In the genomic region with DNA sequence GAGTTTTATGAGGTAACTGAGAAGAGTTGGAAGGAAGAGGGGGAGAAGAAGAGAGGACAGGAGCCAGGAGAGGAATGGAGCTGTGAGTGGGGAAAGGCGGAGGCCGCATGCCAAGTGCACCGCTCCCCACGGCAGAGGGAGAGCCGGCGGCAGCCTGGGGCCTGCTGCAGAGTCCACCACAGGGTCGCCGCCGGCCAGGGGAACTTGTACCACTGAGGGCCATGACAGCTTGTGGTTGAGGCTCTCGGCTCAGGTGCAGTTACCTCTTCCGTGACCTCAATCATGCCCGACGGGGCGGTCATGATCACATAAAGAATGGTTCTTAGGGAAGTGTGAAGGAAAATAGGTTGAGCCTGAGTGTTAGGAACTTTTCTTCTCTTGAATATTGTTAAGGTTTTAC, we compare ENCODE assay signal across 28 cellular contexts.
"Had no signal": no experiment of that assay in that cellular context is flagged by ENCODE, and none has a peak within 500 bp of the region (broad histone marks: within the 10 kb centered on the region; RNA-seq: fewer than 3 reads in every experiment).

No MANE protein-coding gene starts in this region.

- H3K27ac ChIP-seq: heart right ventricle, hepatocyte, lower lobe of right lung, pancreas, psoas muscle, spleen, suprapubic skin, thoracic aorta, tibial artery, upper lobe of right lung, uterus had no signal

- DNase-seq: glutamatergic neuron; heart right ventricle; islet precursor cell; kidney glomerular epithelial cell; left cardiac atrium; lower lobe of right lung; mammary epithelial cell; mesenchymal stem cell; naive B cell; natural killer cell; nucleus accumbens; pancreas; psoas muscle; small intestine; spleen; stimulated activated CD4-positive, alpha-beta T cell treated with anti-CD3 and anti-CD28 coated beads, Interleukin-4, amount 100 ng/mL, for 24 hours; stimulated activated naive CD4-positive, alpha-beta T cell; tibial artery; trophoblast cell; upper lobe of right lung; uterus had no signal

- H3K4me1 Mint-ChIP-seq: stimulated activated effector memory CD8-positive, alpha-beta T cell treated with anti-CD3 and anti-CD28 coated beads, Interleukin-12 subunit alpha, Interleukin-12 subunit beta, amount 100 ng/mL, for 72 hours had no signal

- ATAC-seq: heart right ventricle; left cardiac atrium; left lobe of liver; lower lobe of right lung; natural killer cell; pancreas; psoas muscle; sciatic nerve; stimulated activated effector memory CD8-positive, alpha-beta T cell treated with anti-CD3 and anti-CD28 coated beads, Interleukin-12 subunit alpha, Interleukin-12 subunit beta, amount 100 ng/mL, for 72 hours; upper lobe of right lung had no signal

- H3K9me3 ChIP-seq: pancreas, psoas muscle, suprapubic skin, thoracic aorta, tibial artery, upper lobe of right lung, uterus had no signal

- H3K36me3 ChIP-seq: heart right ventricle, lower lobe of right lung, pancreas, spleen, suprapubic skin, thoracic aorta, tibial artery, upper lobe of right lung, uterus had no signal

- H3K4me3 Mint-ChIP-seq: natural killer cell; stimulated activated effector memory CD8-positive, alpha-beta T cell treated with anti-CD3 and anti-CD28 coated beads, Interleukin-12 subunit alpha, Interleukin-12 subunit beta, amount 100 ng/mL, for 72 hours; stimulated activated naive CD8-positive, alpha-beta T cell treated with anti-CD3 and anti-CD28 coated beads, Interleukin-15, Interleukin-2, amounts not matched to agents 100 ng/mL and 50 ng/mL, for 24 hours had no signal

- H3K27ac Mint-ChIP-seq: naive B cell; natural killer cell; stimulated activated effector memory CD8-positive, alpha-beta T cell treated with anti-CD3 and anti-CD28 coated beads, Interleukin-12 subunit alpha, Interleukin-12 subunit beta, amount 100 ng/mL, for 72 hours; stimulated activated naive CD8-positive, alpha-beta T cell treated with anti-CD3 and anti-CD28 coated beads, Interleukin-15, Interleukin-2, amounts not matched to agents 100 ng/mL and 50 ng/mL, for 24 hours had no signal

- H3K36me3 Mint-ChIP-seq: stimulated activated effector memory CD8-positive, alpha-beta T cell treated with anti-CD3 and anti-CD28 coated beads, Interleukin-12 subunit alpha, Interleukin-12 subunit beta, amount 100 ng/mL, for 72 hours had no signal

- H3K27me3 Mint-ChIP-seq: stimulated activated naive CD8-positive, alpha-beta T cell treated with anti-CD3 and anti-CD28 coated beads, Interleukin-15, Interleukin-2, amounts not matched to agents 100 ng/mL and 50 ng/mL, for 24 hours had no signal

- FAIRE-seq: pancreas, small intestine had no signal

- H3K79me2 ChIP-seq: hepatocyte had no signal

- H3K4me1 ChIP-seq: heart right ventricle, lower lobe of right lung, pancreas, psoas muscle, suprapubic skin, tibial artery, upper lobe of right lung, uterus had no signal

- H2AFZ ChIP-seq: hepatocyte had no signal

- H3K4me3 ChIP-seq: heart right ventricle, hepatocyte, lower lobe of right lung, pancreas, psoas muscle, spleen, suprapubic skin, thoracic aorta, tibial artery, upper lobe of right lung, uterus had no signal

- H3K27me3 ChIP-seq: hepatocyte, pancreas, spleen, suprapubic skin, tibial artery, upper lobe of right lung, uterus had no signal

- H3K4me2 ChIP-seq: hepatocyte had no signal
